1 cellular context compared by ENCODE assay signal in genomic region chr11:46616551-46617450, GRCh38.
TF ChIP-seq lines count a peak whose summit lies in the region.

TSS of gene HARBI1 (minus strand) at chr11:46617227. CDS start at chr11:46616237, 990 bp downstream.

TF ChIP-seq in K562, 482 proteins besides CTCF, POLR2A, EP300 and RAD21 (continued from another document and continues in another):
- TF ChIP-seq ARID4B (CRISPR knock-in tag; IDR thresholded peaks at IDR 0.05), result no peak
- TF ChIP-seq THRA (IDR thresholded peaks at IDR 0.05), result no peak
- no peak for TF ChIP-seq THRB (CRISPR knock-in tag; conservative IDR thresholded peaks at IDR 0.05)
- peak; percentile 23 for TF ChIP-seq ZNF384 (IDR thresholded peaks at IDR 0.05; ENCODE audit: low read depth, low read length)
- TF ChIP-seq BRF1 (IDR thresholded peaks at IDR 0.05; ENCODE audit: borderline replicate concordance, extremely low read depth, insufficient read length), result no peak
- peak; percentile 87 for TF ChIP-seq C11orf30 (IDR thresholded peaks at IDR 0.05; ENCODE audit: low read depth)
- TF ChIP-seq ZNF785 (CRISPR knock-in tag; IDR thresholded peaks at IDR 0.05), result no peak
- no peak for TF ChIP-seq ZNF436 (CRISPR knock-in tag; IDR thresholded peaks at IDR 0.05)
- no peak for TF ChIP-seq LEF1 (IDR thresholded peaks at IDR 0.05)
- no peak for TF ChIP-seq FOXA3 (CRISPR knock-in tag; conservative IDR thresholded peaks at IDR 0.05 in 1 of 2, IDR thresholded peaks at IDR 0.05 in 1 of 2)
- no peak for TF ChIP-seq STAT6 (CRISPR knock-in tag; IDR thresholded peaks at IDR 0.05)
- no peak for TF ChIP-seq ZNF407 (IDR thresholded peaks at IDR 0.05; ENCODE audit: low read depth)
- TF ChIP-seq TBP (optimal IDR thresholded peaks at IDR 0.05; ENCODE audit: low read depth, low read length), result peak; percentile 53
- TF ChIP-seq GATAD2B (IDR thresholded peaks at IDR 0.05; ENCODE audit: borderline replicate concordance), result no peak
- no peak for TF ChIP-seq THAP7 (CRISPR knock-in tag; IDR thresholded peaks at IDR 0.05)
- TF ChIP-seq NONO (IDR thresholded peaks at IDR 0.05; ENCODE audit: low read depth in 2 of 2, low read length in 1 of 2), result peak in 1 of 2 experiments; percentile 13; a peak in 1 of 4 replicates
- no peak for TF ChIP-seq CHD4 (IDR thresholded peaks at IDR 0.05; ENCODE audit: insufficient read depth, insufficient replicate concordance, low read depth, low read length, poor library complexity, severe bottlenecking)
- no peak for TF ChIP-seq ZBTB8A (IDR thresholded peaks at IDR 0.05; ENCODE audit: partially characterized antibody)
- TF ChIP-seq KAT7 (CRISPR knock-in tag; IDR thresholded peaks at IDR 0.05; ENCODE audit: borderline replicate concordance), result peak; percentile 84; the same call in 1 of the 2 replicates
- no peak for TF ChIP-seq ZKSCAN8 (CRISPR knock-in tag; IDR thresholded peaks at IDR 0.05)
- peak; percentile 89 for TF ChIP-seq GABPA (tag; conservative IDR thresholded peaks at IDR 0.05; ENCODE audit: low read depth)
- no peak for TF ChIP-seq RBBP5 (IDR thresholded peaks at IDR 0.05; ENCODE audit: borderline replicate concordance, insufficient read depth, low read length, poor library complexity, severe bottlenecking)
- no peak; a peak in 1 of 4 replicates for TF ChIP-seq TBL1XR1 (IDR thresholded peaks at IDR 0.05; ENCODE audit: low read length in 2 of 2)
- peak in 1 of 2 experiments; percentile 75; a peak in 2 of 4 replicates for TF ChIP-seq TEAD1 (CRISPR knock-in tag; IDR thresholded peaks at IDR 0.05)
- peak; percentile 54; the same call in 1 of the 2 replicates for TF ChIP-seq SMAD3 (CRISPR knock-in tag; conservative IDR thresholded peaks at IDR 0.05)
- no peak for TF ChIP-seq SREBF2 (CRISPR knock-in tag; IDR thresholded peaks at IDR 0.05)
- TF ChIP-seq SRSF3 (IDR thresholded peaks at IDR 0.05; ENCODE audit: insufficient read depth, low read length), result no peak
- TF ChIP-seq PHF20 (IDR thresholded peaks at IDR 0.05; ENCODE audit: partially characterized antibody), result peak; percentile 49
- TF ChIP-seq CREBBP (IDR thresholded peaks at IDR 0.05; ENCODE audit: low read depth, low read length), result no peak
- no peak for TF ChIP-seq ARID3A (IDR thresholded peaks at IDR 0.05; ENCODE audit: borderline replicate concordance, low read depth, low read length)
- no peak for TF ChIP-seq RBM14 (IDR thresholded peaks at IDR 0.05; ENCODE audit: borderline replicate concordance, insufficient read depth, low read depth, low read length)
- TF ChIP-seq NFYB (IDR thresholded peaks at IDR 0.05; ENCODE audit: extremely low read depth, insufficient read length), result no peak
- no peak for TF ChIP-seq SNRNP70 (optimal IDR thresholded peaks at IDR 0.05; ENCODE audit: low read depth, low read length)
- TF ChIP-seq MTA2 (IDR thresholded peaks at IDR 0.05; ENCODE audit: low read depth), result no peak
- TF ChIP-seq ZNF696 (CRISPR knock-in tag; conservative IDR thresholded peaks at IDR 0.05), result no peak
- TF ChIP-seq CC2D1A (IDR thresholded peaks at IDR 0.05), result no peak
- peak; percentile 49 to 59; a peak in 1 of 4 replicates for TF ChIP-seq SIN3A (IDR thresholded peaks at IDR 0.05; ENCODE audit: borderline replicate concordance in 2 of 2, control insufficient read depth in 1 of 2, low read depth in 2 of 2, low read length in 2 of 2)
- TF ChIP-seq HNRNPK (IDR thresholded peaks at IDR 0.05; ENCODE audit: low read depth, low read length, poor library complexity, severe bottlenecking), result peak; percentile 34
- peak; percentile 73 for TF ChIP-seq CCNT2 (IDR thresholded peaks at IDR 0.05; ENCODE audit: borderline replicate concordance, extremely low read depth, insufficient read length, low read depth, low read length)
- no peak for TF ChIP-seq WHSC1 (IDR thresholded peaks at IDR 0.05; ENCODE audit: low read length)
- peak; percentile 44; the same call in 1 of the 2 replicates for TF ChIP-seq KLF13 (tag; IDR thresholded peaks at IDR 0.05; ENCODE audit: borderline replicate concordance, low read depth)
- no peak for TF ChIP-seq XRCC3 (IDR thresholded peaks at IDR 0.05)
- no peak for TF ChIP-seq NR1H2 (CRISPR knock-in tag; IDR thresholded peaks at IDR 0.05)
